1 cellular context compared by ENCODE assay signal in the genomic region with DNA sequence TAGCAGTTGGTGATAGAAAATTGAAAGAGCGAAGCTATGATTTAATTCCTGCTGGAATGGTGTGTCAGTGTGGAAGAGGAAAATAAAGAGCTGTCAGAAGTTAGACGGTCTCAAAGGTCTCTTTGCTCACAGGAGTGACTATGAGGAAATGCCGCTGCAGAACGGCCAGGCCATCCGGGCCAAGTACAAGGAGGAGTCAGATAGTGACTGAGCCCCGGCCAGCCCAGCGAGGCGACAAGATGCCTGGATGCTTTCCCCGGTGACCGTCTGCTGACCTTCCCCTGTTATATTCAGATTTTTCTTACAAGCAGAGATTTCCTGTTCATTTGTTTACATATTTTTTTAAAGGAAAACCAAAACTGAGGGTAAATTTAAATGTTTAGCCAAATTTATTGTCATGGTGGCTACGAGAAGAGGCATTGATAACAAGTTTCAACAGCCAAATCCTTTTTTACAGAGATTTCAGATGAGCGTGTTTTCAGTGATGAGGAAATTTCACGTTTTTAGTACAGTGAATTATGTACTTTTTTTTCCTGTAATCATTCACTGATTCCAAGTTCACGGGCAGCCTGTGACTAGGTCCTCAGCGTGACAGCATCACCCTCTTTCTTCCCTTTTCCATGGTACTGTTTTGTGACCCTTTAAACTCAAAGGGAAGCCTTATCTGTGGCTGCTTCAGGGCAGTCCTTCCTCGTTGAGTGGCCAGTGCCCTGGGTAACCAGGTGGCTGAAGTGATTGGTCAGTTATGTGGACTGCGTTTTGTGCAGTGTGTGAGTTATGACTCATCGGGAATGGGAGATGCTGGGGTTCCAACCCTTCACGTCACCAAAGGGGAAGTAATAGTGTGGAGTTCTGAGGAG.
TF ChIP-seq lines count a peak whose summit lies in the region.

No MANE protein-coding gene starts in this region.

TF ChIP-seq in K562, 482 proteins besides CTCF, POLR2A, EP300 and RAD21 (continues in another document):
- TF ChIP-seq ESRRA (IDR thresholded peaks at IDR 0.05; ENCODE audit: borderline replicate concordance, low read depth) (peak; percentile 31; the same call in 1 of the 2 replicates), ZNF57 (CRISPR knock-in tag; IDR thresholded peaks at IDR 0.05) (no peak), EHMT2 (IDR thresholded peaks at IDR 0.05) (0 out of 2 replicates have a peak, but pooled peaks have one; percentile 21), ZKSCAN1 (IDR thresholded peaks at IDR 0.05; ENCODE audit: low read depth, low read length) (no peak), TCF7 (IDR thresholded peaks at IDR 0.05; ENCODE audit: borderline replicate concordance) (no peak), CHCHD3 (CRISPR knock-in tag; IDR thresholded peaks at IDR 0.05) (no peak), TOE1 (IDR thresholded peaks at IDR 0.05; ENCODE audit: borderline replicate concordance) (no peak), TOE1 (CRISPR knock-in tag; IDR thresholded peaks at IDR 0.05; ENCODE audit: borderline replicate concordance, low read depth) (no peak), ARHGAP35 (IDR thresholded peaks at IDR 0.05; ENCODE audit: partially characterized antibody) (no peak), XRCC3 (IDR thresholded peaks at IDR 0.05) (no peak), MEIS2 (IDR thresholded peaks at IDR 0.05; ENCODE audit: partially characterized antibody) (peak; percentile 74), TEAD1 (CRISPR knock-in tag; IDR thresholded peaks at IDR 0.05) (no peak), NELFE (IDR thresholded peaks at IDR 0.05; ENCODE audit: insufficient read depth, insufficient read length) (no peak), ZNF274 (IDR thresholded peaks at IDR 0.05; ENCODE audit: borderline replicate concordance, low read depth, low read length) (no peak), CREM (IDR thresholded peaks at IDR 0.05; ENCODE audit: low read depth) (peak; percentile 93), BRCA1 (IDR thresholded peaks at IDR 0.05) (no peak), BRCA1 (CRISPR knock-in tag; IDR thresholded peaks at IDR 0.05) (no peak), CBFB (CRISPR knock-in tag; IDR thresholded peaks at IDR 0.05) (no peak), HSF4 (CRISPR knock-in tag; IDR thresholded peaks at IDR 0.05; ENCODE audit: borderline replicate concordance) (no peak), SRSF1 (IDR thresholded peaks at IDR 0.05; ENCODE audit: low read depth, low read length) (no peak), IFI16 (CRISPR knock-in tag; IDR thresholded peaks at IDR 0.05) (no peak), FOSL1 (tag; conservative IDR thresholded peaks at IDR 0.05) (peak; percentile 99), CEBPB (tag; IDR thresholded peaks at IDR 0.05) (no peak), RHOXF2B (CRISPR knock-in tag; conservative IDR thresholded peaks at IDR 0.05) (no peak), MTA1 (IDR thresholded peaks at IDR 0.05; ENCODE audit: borderline replicate concordance) (peak; percentile 63; the same call in 1 of the 2 replicates), ZNF143 (CRISPR knock-in tag; IDR thresholded peaks at IDR 0.05) (no peak), MTA3 (IDR thresholded peaks at IDR 0.05; ENCODE audit: borderline replicate concordance) (peak; percentile 64; the same call in 1 of the 2 replicates), MYNN (IDR thresholded peaks at IDR 0.05) (peak; percentile 51; the same call in 1 of the 2 replicates), MYNN (CRISPR knock-in tag; IDR thresholded peaks at IDR 0.05) (no peak), JUNB (CRISPR knock-in tag; conservative IDR thresholded peaks at IDR 0.05) (peak; percentile 95), GATAD2B (IDR thresholded peaks at IDR 0.05; ENCODE audit: borderline replicate concordance) (no peak), HDGF (IDR thresholded peaks at IDR 0.05) (no peak), JUN (IDR thresholded peaks at IDR 0.05; ENCODE audit: borderline replicate concordance, low read depth, low read length) (peak; percentile 97), JUN (CRISPR knock-in tag; IDR thresholded peaks at IDR 0.05; ENCODE audit: borderline replicate concordance) (peak; percentile 57; the same call in 1 of the 2 replicates), SMAD1 (IDR thresholded peaks at IDR 0.05; ENCODE audit: low read depth, low read length, partially characterized antibody) (no peak), NR2C2 (CRISPR knock-in tag; IDR thresholded peaks at IDR 0.05) (no peak), NR2C2 (tag; IDR thresholded peaks at IDR 0.05) (peak; percentile 21; the same call in 1 of the 2 replicates), ELF2 (CRISPR knock-in tag; IDR thresholded peaks at IDR 0.05) (no peak), CBX8 (IDR thresholded peaks at IDR 0.05; ENCODE audit: borderline replicate concordance, extremely low read depth, low read depth, low read length, poor library complexity, severe bottlenecking) (no peak), JUND (IDR thresholded peaks at IDR 0.05; ENCODE audit: borderline replicate concordance, low read depth, low read length) (peak; percentile 99), JUND (tag; IDR thresholded peaks at IDR 0.05; ENCODE audit: borderline replicate concordance, low read depth, low read length) (peak; percentile 99), RBFOX2 (IDR thresholded peaks at IDR 0.05; ENCODE audit: low read depth, low read length) (no peak), SLC30A9 (CRISPR knock-in tag; IDR thresholded peaks at IDR 0.05) (no peak), CREB1 (IDR thresholded peaks at IDR 0.05) (peak; percentile 66), CREB1 (CRISPR knock-in tag; IDR thresholded peaks at IDR 0.05) (peak; percentile 77), BHLHE40 (IDR thresholded peaks at IDR 0.05; ENCODE audit: low read length) (peak; percentile 29; the same call in 1 of the 2 replicates), ZNF165 (CRISPR knock-in tag; IDR thresholded peaks at IDR 0.05; ENCODE audit: borderline replicate concordance) (no peak), TAF9B (IDR thresholded peaks at IDR 0.05; ENCODE audit: partially characterized antibody) (no peak), SMARCA4 (IDR thresholded peaks at IDR 0.05) (peak; percentile 86), SOX6 (IDR thresholded peaks at IDR 0.05) (peak; percentile 49), PCBP2 (IDR thresholded peaks at IDR 0.05; ENCODE audit: low read depth, low read length, poor library complexity, severe bottlenecking) (no peak), XRCC4 (IDR thresholded peaks at IDR 0.05; ENCODE audit: extremely low read depth, insufficient read depth, insufficient read length) (no peak), SIRT6 (IDR thresholded peaks at IDR 0.05; ENCODE audit: low read depth, low read length) (no peak), FIP1L1 (IDR thresholded peaks at IDR 0.05; ENCODE audit: low read depth, low read length, poor library complexity, severe bottlenecking) (no peak), NBN (IDR thresholded peaks at IDR 0.05; ENCODE audit: low read depth) (peak; percentile 25; the same call in 1 of the 2 replicates), EP400 (IDR thresholded peaks at IDR 0.05) (0 out of 2 replicates have a peak, but pooled peaks have one; percentile 14), MAFG (tag; conservative IDR thresholded peaks at IDR 0.05) (0 out of 2 replicates have a peak, but pooled peaks have one; percentile 27), RBBP5 (IDR thresholded peaks at IDR 0.05; ENCODE audit: borderline replicate concordance, insufficient read depth, low read length, poor library complexity, severe bottlenecking) (no peak), RBM14 (IDR thresholded peaks at IDR 0.05; ENCODE audit: borderline replicate concordance, insufficient read depth, low read depth, low read length) (no peak), HDAC2 (IDR thresholded peaks at IDR 0.05) (no peak; the same call in 1 of the 2 replicates), C11orf30 (IDR thresholded peaks at IDR 0.05; ENCODE audit: low read depth) (peak; percentile 73)
- TF ChIP-seq, protein P1, sequence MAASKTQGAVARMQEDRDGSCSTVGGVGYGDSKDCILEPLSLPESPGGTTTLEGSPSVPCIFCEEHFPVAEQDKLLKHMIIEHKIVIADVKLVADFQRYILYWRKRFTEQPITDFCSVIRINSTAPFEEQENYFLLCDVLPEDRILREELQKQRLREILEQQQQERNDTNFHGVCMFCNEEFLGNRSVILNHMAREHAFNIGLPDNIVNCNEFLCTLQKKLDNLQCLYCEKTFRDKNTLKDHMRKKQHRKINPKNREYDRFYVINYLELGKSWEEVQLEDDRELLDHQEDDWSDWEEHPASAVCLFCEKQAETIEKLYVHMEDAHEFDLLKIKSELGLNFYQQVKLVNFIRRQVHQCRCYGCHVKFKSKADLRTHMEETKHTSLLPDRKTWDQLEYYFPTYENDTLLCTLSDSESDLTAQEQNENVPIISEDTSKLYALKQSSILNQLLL (CRISPR knock-in tag; IDR thresholded peaks at IDR 0.05; ENCODE audit: borderline replicate concordance), result no peak
- TF ChIP-seq, protein P2, sequence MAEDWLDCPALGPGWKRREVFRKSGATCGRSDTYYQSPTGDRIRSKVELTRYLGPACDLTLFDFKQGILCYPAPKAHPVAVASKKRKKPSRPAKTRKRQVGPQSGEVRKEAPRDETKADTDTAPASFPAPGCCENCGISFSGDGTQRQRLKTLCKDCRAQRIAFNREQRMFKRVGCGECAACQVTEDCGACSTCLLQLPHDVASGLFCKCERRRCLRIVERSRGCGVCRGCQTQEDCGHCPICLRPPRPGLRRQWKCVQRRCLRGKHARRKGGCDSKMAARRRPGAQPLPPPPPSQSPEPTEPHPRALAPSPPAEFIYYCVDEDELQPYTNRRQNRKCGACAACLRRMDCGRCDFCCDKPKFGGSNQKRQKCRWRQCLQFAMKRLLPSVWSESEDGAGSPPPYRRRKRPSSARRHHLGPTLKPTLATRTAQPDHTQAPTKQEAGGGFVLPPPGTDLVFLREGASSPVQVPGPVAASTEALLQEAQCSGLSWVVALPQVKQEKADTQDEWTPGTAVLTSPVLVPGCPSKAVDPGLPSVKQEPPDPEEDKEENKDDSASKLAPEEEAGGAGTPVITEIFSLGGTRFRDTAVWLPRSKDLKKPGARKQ (CRISPR knock-in tag; IDR thresholded peaks at IDR 0.05), result no peak
- TF ChIP-seq, protein P3, sequence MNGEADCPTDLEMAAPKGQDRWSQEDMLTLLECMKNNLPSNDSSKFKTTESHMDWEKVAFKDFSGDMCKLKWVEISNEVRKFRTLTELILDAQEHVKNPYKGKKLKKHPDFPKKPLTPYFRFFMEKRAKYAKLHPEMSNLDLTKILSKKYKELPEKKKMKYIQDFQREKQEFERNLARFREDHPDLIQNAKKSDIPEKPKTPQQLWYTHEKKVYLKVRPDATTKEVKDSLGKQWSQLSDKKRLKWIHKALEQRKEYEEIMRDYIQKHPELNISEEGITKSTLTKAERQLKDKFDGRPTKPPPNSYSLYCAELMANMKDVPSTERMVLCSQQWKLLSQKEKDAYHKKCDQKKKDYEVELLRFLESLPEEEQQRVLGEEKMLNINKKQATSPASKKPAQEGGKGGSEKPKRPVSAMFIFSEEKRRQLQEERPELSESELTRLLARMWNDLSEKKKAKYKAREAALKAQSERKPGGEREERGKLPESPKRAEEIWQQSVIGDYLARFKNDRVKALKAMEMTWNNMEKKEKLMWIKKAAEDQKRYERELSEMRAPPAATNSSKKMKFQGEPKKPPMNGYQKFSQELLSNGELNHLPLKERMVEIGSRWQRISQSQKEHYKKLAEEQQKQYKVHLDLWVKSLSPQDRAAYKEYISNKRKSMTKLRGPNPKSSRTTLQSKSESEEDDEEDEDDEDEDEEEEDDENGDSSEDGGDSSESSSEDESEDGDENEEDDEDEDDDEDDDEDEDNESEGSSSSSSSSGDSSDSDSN (IDR thresholded peaks at IDR 0.05; ENCODE audit: borderline replicate concordance in 1 of 2, low read depth in 2 of 2, low read length in 2 of 2), result no peak
- TF ChIP-seq, protein P4, sequence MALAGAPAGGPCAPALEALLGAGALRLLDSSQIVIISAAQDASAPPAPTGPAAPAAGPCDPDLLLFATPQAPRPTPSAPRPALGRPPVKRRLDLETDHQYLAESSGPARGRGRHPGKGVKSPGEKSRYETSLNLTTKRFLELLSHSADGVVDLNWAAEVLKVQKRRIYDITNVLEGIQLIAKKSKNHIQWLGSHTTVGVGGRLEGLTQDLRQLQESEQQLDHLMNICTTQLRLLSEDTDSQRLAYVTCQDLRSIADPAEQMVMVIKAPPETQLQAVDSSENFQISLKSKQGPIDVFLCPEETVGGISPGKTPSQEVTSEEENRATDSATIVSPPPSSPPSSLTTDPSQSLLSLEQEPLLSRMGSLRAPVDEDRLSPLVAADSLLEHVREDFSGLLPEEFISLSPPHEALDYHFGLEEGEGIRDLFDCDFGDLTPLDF (CRISPR knock-in tag; IDR thresholded peaks at IDR 0.05), result no peak
- TF ChIP-seq, protein P5, sequence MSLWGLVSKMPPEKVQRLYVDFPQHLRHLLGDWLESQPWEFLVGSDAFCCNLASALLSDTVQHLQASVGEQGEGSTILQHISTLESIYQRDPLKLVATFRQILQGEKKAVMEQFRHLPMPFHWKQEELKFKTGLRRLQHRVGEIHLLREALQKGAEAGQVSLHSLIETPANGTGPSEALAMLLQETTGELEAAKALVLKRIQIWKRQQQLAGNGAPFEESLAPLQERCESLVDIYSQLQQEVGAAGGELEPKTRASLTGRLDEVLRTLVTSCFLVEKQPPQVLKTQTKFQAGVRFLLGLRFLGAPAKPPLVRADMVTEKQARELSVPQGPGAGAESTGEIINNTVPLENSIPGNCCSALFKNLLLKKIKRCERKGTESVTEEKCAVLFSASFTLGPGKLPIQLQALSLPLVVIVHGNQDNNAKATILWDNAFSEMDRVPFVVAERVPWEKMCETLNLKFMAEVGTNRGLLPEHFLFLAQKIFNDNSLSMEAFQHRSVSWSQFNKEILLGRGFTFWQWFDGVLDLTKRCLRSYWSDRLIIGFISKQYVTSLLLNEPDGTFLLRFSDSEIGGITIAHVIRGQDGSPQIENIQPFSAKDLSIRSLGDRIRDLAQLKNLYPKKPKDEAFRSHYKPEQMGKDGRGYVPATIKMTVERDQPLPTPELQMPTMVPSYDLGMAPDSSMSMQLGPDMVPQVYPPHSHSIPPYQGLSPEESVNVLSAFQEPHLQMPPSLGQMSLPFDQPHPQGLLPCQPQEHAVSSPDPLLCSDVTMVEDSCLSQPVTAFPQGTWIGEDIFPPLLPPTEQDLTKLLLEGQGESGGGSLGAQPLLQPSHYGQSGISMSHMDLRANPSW (CRISPR knock-in tag; IDR thresholded peaks at IDR 0.05), result 0 out of 2 replicates have a peak, but pooled peaks have one; percentile 13
- TF ChIP-seq, protein P6, sequence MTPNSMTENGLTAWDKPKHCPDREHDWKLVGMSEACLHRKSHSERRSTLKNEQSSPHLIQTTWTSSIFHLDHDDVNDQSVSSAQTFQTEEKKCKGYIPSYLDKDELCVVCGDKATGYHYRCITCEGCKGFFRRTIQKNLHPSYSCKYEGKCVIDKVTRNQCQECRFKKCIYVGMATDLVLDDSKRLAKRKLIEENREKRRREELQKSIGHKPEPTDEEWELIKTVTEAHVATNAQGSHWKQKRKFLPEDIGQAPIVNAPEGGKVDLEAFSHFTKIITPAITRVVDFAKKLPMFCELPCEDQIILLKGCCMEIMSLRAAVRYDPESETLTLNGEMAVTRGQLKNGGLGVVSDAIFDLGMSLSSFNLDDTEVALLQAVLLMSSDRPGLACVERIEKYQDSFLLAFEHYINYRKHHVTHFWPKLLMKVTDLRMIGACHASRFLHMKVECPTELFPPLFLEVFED (CRISPR knock-in tag; conservative IDR thresholded peaks at IDR 0.05), result no peak; the same call in 1 of the 2 replicates
- TF ChIP-seq, protein P7, sequence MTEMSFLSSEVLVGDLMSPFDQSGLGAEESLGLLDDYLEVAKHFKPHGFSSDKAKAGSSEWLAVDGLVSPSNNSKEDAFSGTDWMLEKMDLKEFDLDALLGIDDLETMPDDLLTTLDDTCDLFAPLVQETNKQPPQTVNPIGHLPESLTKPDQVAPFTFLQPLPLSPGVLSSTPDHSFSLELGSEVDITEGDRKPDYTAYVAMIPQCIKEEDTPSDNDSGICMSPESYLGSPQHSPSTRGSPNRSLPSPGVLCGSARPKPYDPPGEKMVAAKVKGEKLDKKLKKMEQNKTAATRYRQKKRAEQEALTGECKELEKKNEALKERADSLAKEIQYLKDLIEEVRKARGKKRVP (CRISPR knock-in tag; IDR thresholded peaks at IDR 0.05), result no peak
